ENCODE assay signal across 10 cellular contexts in the genomic region with DNA sequence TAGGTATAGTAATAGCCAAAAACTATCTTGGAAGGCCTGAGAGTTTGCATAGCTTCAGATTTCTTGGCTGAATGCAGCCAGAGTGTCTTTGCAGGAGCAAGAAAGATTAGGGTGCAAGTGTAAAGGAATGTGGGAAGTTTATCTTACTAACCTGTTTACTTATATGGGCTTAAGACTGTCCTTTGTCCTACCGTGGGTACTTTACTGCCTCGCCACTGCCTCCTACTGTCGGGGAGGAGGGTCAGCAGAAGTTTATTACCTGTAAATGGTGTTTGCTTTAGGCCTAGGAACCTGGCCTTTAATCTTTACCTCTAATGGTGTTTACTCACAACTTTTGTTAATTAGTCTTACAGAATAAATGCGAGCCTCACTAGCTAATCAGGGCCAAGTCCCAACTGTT.
DNase-seq lines count a peak whose midpoint lies in the region; ATAC-seq and TF ChIP-seq lines count a peak whose summit lies in the region.
"Had no signal": no experiment of that assay in that cellular context is flagged by ENCODE, and none has a peak within 500 bp of the region (broad histone marks: within the 10 kb centered on the region; RNA-seq: fewer than 3 reads in every experiment).

No MANE protein-coding gene starts in this region.

- ATAC-seq in GM18909 (IDR thresholded peaks at IDR 0.05; ENCODE audit: poor library complexity, unreplicated experiment), result peak; percentile 48
- peak; percentile 48 for ATAC-seq in foreskin keratinocyte
- ATAC-seq in activated naive CD8-positive, alpha-beta T cell treated with anti-CD3 and anti-CD28 coated beads, Interleukin-2, amount 50 U/mL, for 24 hours, result no peak
- ATAC-seq in GM21619 (IDR thresholded peaks at IDR 0.05; ENCODE audit: unreplicated experiment), result no peak
- ATAC-seq in stimulated activated effector memory CD8-positive, alpha-beta T cell treated with anti-CD3 and anti-CD28 coated beads, Interleukin-12 subunit alpha, Interleukin-12 subunit beta, amount 100 ng/mL, for 72 hours, result no peak
- ATAC-seq: heart left ventricle had no signal

- H3K27ac Mint-ChIP-seq in activated naive CD8-positive, alpha-beta T cell treated with anti-CD3 and anti-CD28 coated beads, Interleukin-2, amount 50 U/mL, for 24 hours, result no peak overlapping the region
- H3K27ac Mint-ChIP-seq in stimulated activated effector memory CD8-positive, alpha-beta T cell treated with anti-CD3 and anti-CD28 coated beads, Interleukin-12 subunit alpha, Interleukin-12 subunit beta, amount 100 ng/mL, for 72 hours, result no peak overlapping the region
- H3K27ac Mint-ChIP-seq: activated CD4-positive, alpha-beta memory T cell treated with anti-CD3 and anti-CD28 coated beads, Interleukin-2, amount 10 ng/mL, durations not matched to agents 7 days and 5 days had no signal

- peak; percentile 5 for DNase-seq in AG08396 (ENCODE audit: low spot score)
- peak; percentile 55 for DNase-seq in OCI-M1 (lab: John Stamatoyannopoulos, UW)
- DNase-seq in foreskin keratinocyte, result peak in 1 of 2 donors; percentile 6
- DNase-seq in activated naive CD8-positive, alpha-beta T cell treated with anti-CD3 and anti-CD28 coated beads, Interleukin-2, amount 50 U/mL, for 24 hours, result no peak
- no peak for DNase-seq in stimulated activated effector memory CD8-positive, alpha-beta T cell treated with anti-CD3 and anti-CD28 coated beads, Interleukin-12 subunit alpha, Interleukin-12 subunit beta, amount 100 ng/mL, for 72 hours (ENCODE audit: low spot score in 2 of 2)
- no peak for DNase-seq in hippocampal formation (lab: John Stamatoyannopoulos, UW)
- DNase-seq: activated CD4-positive, alpha-beta memory T cell treated with anti-CD3 and anti-CD28 coated beads, Interleukin-2, amount 10 ng/mL, durations not matched to agents 7 days and 5 days; heart left ventricle had no signal

- no peaks in the 10 kb centered on the region for H3K4me1 Mint-ChIP-seq in activated naive CD8-positive, alpha-beta T cell treated with anti-CD3 and anti-CD28 coated beads, Interleukin-2, amount 50 U/mL, for 24 hours
- H3K4me1 Mint-ChIP-seq in stimulated activated effector memory CD8-positive, alpha-beta T cell treated with anti-CD3 and anti-CD28 coated beads, Interleukin-12 subunit alpha, Interleukin-12 subunit beta, amount 100 ng/mL, for 72 hours, result no peaks in the 10 kb centered on the region
- H3K4me1 Mint-ChIP-seq: activated CD4-positive, alpha-beta memory T cell treated with anti-CD3 and anti-CD28 coated beads, Interleukin-2, amount 10 ng/mL, durations not matched to agents 7 days and 5 days had no signal

- H3K27ac ChIP-seq in foreskin keratinocyte, result no peak overlapping the region
- H3K27ac ChIP-seq: heart left ventricle had no signal

- H3K36me3 Mint-ChIP-seq in activated naive CD8-positive, alpha-beta T cell treated with anti-CD3 and anti-CD28 coated beads, Interleukin-2, amount 50 U/mL, for 24 hours (ENCODE audit: low read depth), result no peaks in the 10 kb centered on the region
- H3K36me3 Mint-ChIP-seq in stimulated activated effector memory CD8-positive, alpha-beta T cell treated with anti-CD3 and anti-CD28 coated beads, Interleukin-12 subunit alpha, Interleukin-12 subunit beta, amount 100 ng/mL, for 72 hours, result no peaks in the 10 kb centered on the region

- H3K4me1 ChIP-seq in foreskin keratinocyte, result no peaks in the 10 kb centered on the region
- H3K4me1 ChIP-seq: heart left ventricle had no signal

- H3K9me3 Mint-ChIP-seq in activated naive CD8-positive, alpha-beta T cell treated with anti-CD3 and anti-CD28 coated beads, Interleukin-2, amount 50 U/mL, for 24 hours, result peaks cover 31% of the 10 kb centered on the region
- H3K9me3 Mint-ChIP-seq in stimulated activated effector memory CD8-positive, alpha-beta T cell treated with anti-CD3 and anti-CD28 coated beads, Interleukin-12 subunit alpha, Interleukin-12 subunit beta, amount 100 ng/mL, for 72 hours, result peaks cover 33% of the 10 kb centered on the region

- H3K27me3 Mint-ChIP-seq in activated naive CD8-positive, alpha-beta T cell treated with anti-CD3 and anti-CD28 coated beads, Interleukin-2, amount 50 U/mL, for 24 hours, result no peaks in the 10 kb centered on the region
- H3K27me3 Mint-ChIP-seq: activated CD4-positive, alpha-beta memory T cell treated with anti-CD3 and anti-CD28 coated beads, Interleukin-2, amount 10 ng/mL, durations not matched to agents 7 days and 5 days had no signal

- H3K27me3 ChIP-seq in foreskin keratinocyte, result no peaks in the 10 kb centered on the region
- H3K27me3 ChIP-seq: heart left ventricle had no signal

- no peak overlapping the region for H3K4me3 Mint-ChIP-seq in activated naive CD8-positive, alpha-beta T cell treated with anti-CD3 and anti-CD28 coated beads, Interleukin-2, amount 50 U/mL, for 24 hours
- H3K4me3 Mint-ChIP-seq in stimulated activated effector memory CD8-positive, alpha-beta T cell treated with anti-CD3 and anti-CD28 coated beads, Interleukin-12 subunit alpha, Interleukin-12 subunit beta, amount 100 ng/mL, for 72 hours, result no peak overlapping the region
- H3K4me3 Mint-ChIP-seq: activated CD4-positive, alpha-beta memory T cell treated with anti-CD3 and anti-CD28 coated beads, Interleukin-2, amount 10 ng/mL, durations not matched to agents 7 days and 5 days had no signal

- TF ChIP-seq CTCF in foreskin keratinocyte (conservative IDR thresholded peaks at IDR 0.05), result peak; percentile 57

Comparison
In these comparisons a context has a peak if more than half of its experiments do, and no peak if none do; other contexts are left out.
1. DNase-seq: peak in AG08396 (single experiment) and OCI-M1 (single experiment); none in activated naive CD8-positive, alpha-beta T cell treated with anti-CD3 and anti-CD28 coated beads, Interleukin-2, amount 50 U/mL, for 24 hours (single experiment), stimulated activated effector memory CD8-positive, alpha-beta T cell treated with anti-CD3 and anti-CD28 coated beads, Interleukin-12 subunit alpha, Interleukin-12 subunit beta, amount 100 ng/mL, for 72 hours (0 of 2) and hippocampal formation (0 of 2).
2. ATAC-seq: peak in GM18909 (single experiment) and foreskin keratinocyte (single experiment); none in activated naive CD8-positive, alpha-beta T cell treated with anti-CD3 and anti-CD28 coated beads, Interleukin-2, amount 50 U/mL, for 24 hours (single experiment), GM21619 (single experiment) and stimulated activated effector memory CD8-positive, alpha-beta T cell treated with anti-CD3 and anti-CD28 coated beads, Interleukin-12 subunit alpha, Interleukin-12 subunit beta, amount 100 ng/mL, for 72 hours (single experiment).